Comparison of ENCODE assay signal across 1 cellular context in genomic region chr7:130292682-130293257, GRCh38.
TF ChIP-seq lines count a peak whose summit lies in the region.

TSS of gene CPA4 (plus strand) at chr7:130293161. CDS start at chr7:130293181, 20 bp downstream.

TF ChIP-seq in neural cell, 6 proteins besides CTCF, POLR2A, EP300 and RAD21 (continued from another document):
- TF ChIP-seq SMC3 (conservative IDR thresholded peaks at IDR 0.05; ENCODE audit: poor library complexity) (no peak), MXI1 (conservative IDR thresholded peaks at IDR 0.05; ENCODE audit: poor library complexity, severe bottlenecking) (no peak)
